24 cellular contexts compared by ENCODE assay signal in genomic region chr12:2675776-2676175, GRCh38.
"Had no signal": no experiment of that assay in that cellular context is flagged by ENCODE, and none has a peak within 500 bp of the region (broad histone marks: within the 10 kb centered on the region; RNA-seq: fewer than 3 reads in every experiment).

No MANE protein-coding gene starts in this region.

- H3K27ac ChIP-seq: adrenal gland, body of pancreas had no signal

- DNase-seq: activated CD4-positive, alpha-beta T cell treated with anti-CD3 and anti-CD28 coated beads for 1 hour; activated CD4-positive, alpha-beta T cell treated with anti-CD3 and anti-CD28 coated beads for 4 hours; activated CD4-positive, alpha-beta T cell treated with anti-CD3 and anti-CD28 coated beads, Interleukin-2, amount 10 ng/mL, durations not matched to agents 7 days and 5 days; activated CD4-positive, alpha-beta T cell treated with anti-CD3 and anti-CD28 coated beads, Interleukin-2, amount 50 U/mL, for 4 hours; activated CD8-positive, alpha-beta T cell treated with anti-CD3 and anti-CD28 coated beads, Interleukin-2, amount 10 ng/mL, durations not matched to agents 7 days and 5 days; activated gamma-delta T cell; activated naive CD4-positive, alpha-beta T cell; activated naive CD4-positive, alpha-beta T cell treated with anti-CD3 and anti-CD28 coated beads, Interleukin-2, amount 50 U/mL, for 16 hours; activated T-cell treated with anti-CD3 and anti-CD28 coated beads for 4 hours; activated T-cell treated with anti-CD3 and anti-CD28 coated beads, Interleukin-2, amount 50 U/mL, for 24 hours; activated T-cell treated with anti-CD3 and anti-CD28 coated beads, Interleukin-2, amount 50 U/mL, for 72 hours; amygdala; body of pancreas; caudate nucleus; cortex of kidney; dermis blood vessel endothelial cell; effector CD8-positive, alpha-beta T cell; foreskin fibroblast; hippocampal formation; T-helper 2 cell had no signal

- H3K4me3 ChIP-seq: adrenal gland, body of pancreas had no signal

- H3K4me3 Mint-ChIP-seq: activated CD4-positive, alpha-beta T cell treated with anti-CD3 and anti-CD28 coated beads, Interleukin-2, amount 10 ng/mL, durations not matched to agents 7 days and 5 days; activated CD8-positive, alpha-beta T cell treated with anti-CD3 and anti-CD28 coated beads, Interleukin-2, amount 10 ng/mL, durations not matched to agents 7 days and 5 days; activated naive CD8-positive, alpha-beta T cell; activated T-cell treated with anti-CD3 and anti-CD28 coated beads, Interleukin-2, amount 50 U/mL, for 24 hours; activated T-cell treated with anti-CD3 and anti-CD28 coated beads, Interleukin-2, amount 50 U/mL, for 72 hours; WTC11 had no signal

- H3K36me3 Mint-ChIP-seq: activated naive CD8-positive, alpha-beta T cell; WTC11 had no signal

- H3K4me1 Mint-ChIP-seq: activated CD4-positive, alpha-beta T cell treated with anti-CD3 and anti-CD28 coated beads, Interleukin-2, amount 10 ng/mL, durations not matched to agents 7 days and 5 days; WTC11 had no signal

- H3K27me3 Mint-ChIP-seq: activated CD4-positive, alpha-beta T cell treated with anti-CD3 and anti-CD28 coated beads, Interleukin-2, amount 10 ng/mL, durations not matched to agents 7 days and 5 days; activated naive CD8-positive, alpha-beta T cell; activated T-cell treated with anti-CD3 and anti-CD28 coated beads, Interleukin-2, amount 50 U/mL, for 24 hours had no signal

- H3K4me1 ChIP-seq: adrenal gland, body of pancreas had no signal

- H3K9me3 Mint-ChIP-seq: activated CD4-positive, alpha-beta T cell treated with anti-CD3 and anti-CD28 coated beads, Interleukin-2, amount 10 ng/mL, durations not matched to agents 7 days and 5 days; activated T-cell treated with anti-CD3 and anti-CD28 coated beads, Interleukin-2, amount 50 U/mL, for 24 hours; activated T-cell treated with anti-CD3 and anti-CD28 coated beads, Interleukin-2, amount 50 U/mL, for 72 hours; WTC11 had no signal

- H3K27ac Mint-ChIP-seq: activated CD4-positive, alpha-beta T cell treated with anti-CD3 and anti-CD28 coated beads, Interleukin-2, amount 10 ng/mL, durations not matched to agents 7 days and 5 days; activated CD8-positive, alpha-beta T cell treated with anti-CD3 and anti-CD28 coated beads, Interleukin-2, amount 10 ng/mL, durations not matched to agents 7 days and 5 days; activated naive CD8-positive, alpha-beta T cell; activated T-cell treated with anti-CD3 and anti-CD28 coated beads, Interleukin-2, amount 50 U/mL, for 24 hours; activated T-cell treated with anti-CD3 and anti-CD28 coated beads, Interleukin-2, amount 50 U/mL, for 72 hours; WTC11 had no signal

- ATAC-seq: activated CD8-positive, alpha-beta T cell treated with anti-CD3 and anti-CD28 coated beads, Interleukin-2, amount 10 ng/mL, durations not matched to agents 7 days and 5 days; activated T-cell treated with anti-CD3 and anti-CD28 coated beads, Interleukin-2, amount 50 U/mL, for 72 hours; body of pancreas; esophagus mucosa; WTC11 had no signal

- H3K36me3 ChIP-seq: adrenal gland had no signal

- H3K27me3 ChIP-seq: adrenal gland, body of pancreas had no signal

- H3K9me3 ChIP-seq: adrenal gland, body of pancreas had no signal
